Comparison of ENCODE assay signal across 11 cellular contexts in genomic region chr15:59295742-59296090, GRCh38.
A peak's percentile ranks its signal among the peaks of the same experiment; 100 is the strongest.
DNase-seq lines count a peak whose midpoint lies in the region; ATAC-seq, FAIRE-seq and TF ChIP-seq lines count a peak whose summit lies in the region.
"Had no signal": no experiment of that assay in that cellular context is flagged by ENCODE, and none has a peak within 500 bp of the region (broad histone marks: within the 10 kb centered on the region; RNA-seq: fewer than 3 reads in every experiment).

No MANE protein-coding gene starts in this region.

- H3K36me3 Mint-ChIP-seq in WTC11: no peaks in the 10 kb centered on the region

- H3K4me3 Mint-ChIP-seq in WTC11: no peak overlapping the region
- H3K4me3 Mint-ChIP-seq: activated T-cell treated with anti-CD3 and anti-CD28 coated beads, Interleukin-2, amount 50 U/mL, for 72 hours had no signal

- ATAC-seq in WTC11: no peak
- ATAC-seq: activated T-cell treated with anti-CD3 and anti-CD28 coated beads, Interleukin-2, amount 50 U/mL, for 72 hours had no signal

- peak overlapping the region; percentile 72 for H3K9ac ChIP-seq in keratinocyte (ENCODE audit: control insufficient read depth, extremely low read depth, insufficient read depth, low read length)

- H3K27ac Mint-ChIP-seq in WTC11: peak overlapping the region; percentile 51
- H3K27ac Mint-ChIP-seq: activated T-cell treated with anti-CD3 and anti-CD28 coated beads, Interleukin-2, amount 50 U/mL, for 72 hours had no signal

- peaks cover 66% of the 10 kb centered on the region for H3K79me2 ChIP-seq in keratinocyte (ENCODE audit: control insufficient read depth, insufficient read depth, low read length)

- H3K4me1 Mint-ChIP-seq in WTC11: peaks cover 62% of the 10 kb centered on the region

- POLR2A ChIA-PET in WTC11 (lab: Charles Lee): interaction anchor here (1.1 kb wide), 1 partner anchor 77 kb away, joined by 3 read pairs; the partner anchor contains the start of gene MYO1E

- H3K4me3 ChIP-seq in keratinocyte (ENCODE audit: control insufficient read depth in 2 of 3, extremely low read depth in 1 of 3, insufficient read depth in 2 of 3, low read depth in 1 of 3, low read length in 3 of 3) (peak overlapping the region in 2 of 3 experiments; percentile 4 to 16), skin epidermis (no peak overlapping the region)

- H3K36me3 ChIP-seq in keratinocyte (ENCODE audit: control insufficient read depth in 2 of 2, extremely low read depth in 1 of 2, insufficient read depth in 2 of 2, low read length in 2 of 2): peaks cover 0 to 1% of the 10 kb centered on the region in 2 experiments

- no peaks in the 10 kb centered on the region for H3K27me3 ChIP-seq in keratinocyte (ENCODE audit: control insufficient read depth, extremely low read depth, insufficient read depth, low read length)

- no peaks in the 10 kb centered on the region for H3K27me3 Mint-ChIP-seq in WTC11 (ENCODE audit: low read depth)

- no peaks in the 10 kb centered on the region for H3K9me3 Mint-ChIP-seq in WTC11
- H3K9me3 Mint-ChIP-seq: activated T-cell treated with anti-CD3 and anti-CD28 coated beads, Interleukin-2, amount 50 U/mL, for 72 hours had no signal

- peak; percentile 20 for DNase-seq in HS-27A (ENCODE audit: low read depth)
- no peak for DNase-seq in WTC11 (ENCODE audit: low spot score)
- no peak for DNase-seq in keratinocyte (ENCODE audit: low read depth, low spot score)
- no peak for DNase-seq in NCI-H2029 (lab: John Stamatoyannopoulos, UW)
- no peak for DNase-seq in activated CD4-positive, alpha-beta T cell treated with anti-CD3 and anti-CD28 coated beads for 48 hours
- no peak for DNase-seq in stimulated activated naive CD4-positive, alpha-beta T cell (lab: John Stamatoyannopoulos, UW)
- DNase-seq in AG20443 (ENCODE audit: low spot score): no peak
- DNase-seq: activated T-cell treated with anti-CD3 and anti-CD28 coated beads, Interleukin-2, amount 50 U/mL, for 72 hours; DMS53; effector CD8-positive, alpha-beta T cell had no signal

- H2AFZ ChIP-seq in keratinocyte (ENCODE audit: control insufficient read depth, low read length): no peak overlapping the region

- no peak for FAIRE-seq in keratinocyte (lab: Jason Lieb, UNC)

- no peaks in the 10 kb centered on the region for H3K9me1 ChIP-seq in keratinocyte (ENCODE audit: control insufficient read depth, extremely low read depth, insufficient read depth, low read length)

- H3K4me1 ChIP-seq in keratinocyte (ENCODE audit: control insufficient read depth, extremely low read depth, insufficient read depth, low read length): peaks cover 75% of the 10 kb centered on the region

- H4K20me1 ChIP-seq in keratinocyte (ENCODE audit: control insufficient read depth, extremely low read depth, insufficient read depth, low read length): no peaks in the 10 kb centered on the region

- H3K4me2 ChIP-seq in keratinocyte (ENCODE audit: control insufficient read depth, extremely low read depth, insufficient read depth, low read depth, low read length): peak overlapping the region; percentile 89

- no peaks in the 10 kb centered on the region for H3K9me3 ChIP-seq in keratinocyte (ENCODE audit: control insufficient read depth, low read depth, low read length)

- dilution Hi-C loops in keratinocyte (cut with MboI; ENCODE audit: extremely low pct_ligation_motif_present, low sequenced_read_pairs): no loop called here

- CTCF ChIA-PET in WTC11 (lab: Charles Lee): interaction anchor here (0.8 to 1.2 kb wide), 3 partner anchors 12 to 67 kb away, joined by 3 read pairs; no protein-coding TSS in a partner anchor

- peak overlapping the region; percentile 93 for H3K27ac ChIP-seq in keratinocyte (ENCODE audit: control insufficient read depth, insufficient read depth, low read length)
- peak overlapping the region in 20 of 21 experiments; percentile 0 to 90 (median 70) for H3K27ac ChIP-seq in skin epidermis

- TF ChIP-seq CTCF in WTC11 (IDR thresholded peaks at IDR 0.05): no peak
- TF ChIP-seq CTCF in keratinocyte (optimal IDR thresholded peaks at IDR 0.05 in 1 of 3, IDR thresholded peaks at IDR 0.05 in 1 of 3, conservative IDR thresholded peaks at IDR 0.05 in 1 of 3; ENCODE audit: extremely low read depth in 1 of 3, insufficient read depth in 2 of 3, low read length in 3 of 3): no peak

TF ChIP-seq in WTC11, 78 proteins besides CTCF, POLR2A, EP300 and RAD21:
- TF ChIP-seq ZNF219 (CRISPR knock-in tag; IDR thresholded peaks at IDR 0.05; ENCODE audit: borderline replicate concordance) (no peak), CBFB (CRISPR knock-in tag; IDR thresholded peaks at IDR 0.05; ENCODE audit: low read depth) (no peak), ZSCAN18 (CRISPR knock-in tag; IDR thresholded peaks at IDR 0.05) (no peak), AR (CRISPR knock-in tag; IDR thresholded peaks at IDR 0.05) (no peak)

Comparison
In these comparisons a context has a peak if more than half of its experiments do, and no peak if none do; other contexts are left out.
1. H3K4me3 ChIP-seq: peak in keratinocyte (2 of 3); none in skin epidermis (0 of 7).